ENCODE assay signal across 1 cellular context in genomic region chr11:67482736-67483497, GRCh38.
TF ChIP-seq lines count a peak whose summit lies in the region.

AIP (plus strand) TSS chr11:67483026; CDS start chr11:67483159, 133 bp downstream.

TF ChIP-seq in HepG2, 621 proteins besides CTCF, POLR2A, EP300 and RAD21 (continued from another document and continues in another):
- TF ChIP-seq HNF1A (IDR thresholded peaks at IDR 0.05; ENCODE audit: low read depth) = no peak
- TF ChIP-seq HNF1A (CRISPR knock-in tag; IDR thresholded peaks at IDR 0.05; ENCODE audit: borderline replicate concordance) = peak; percentile 68; the same call in 1 of the 2 replicates
- no peak for TF ChIP-seq MATR3 (CRISPR knock-in tag; IDR thresholded peaks at IDR 0.05)
- TF ChIP-seq ZNF121 (CRISPR knock-in tag; IDR thresholded peaks at IDR 0.05) = no peak
- peak; percentile 90 for TF ChIP-seq ZNF256 (CRISPR knock-in tag; conservative IDR thresholded peaks at IDR 0.05)
- no peak for TF ChIP-seq RORA (CRISPR knock-in tag; IDR thresholded peaks at IDR 0.05)
- peak; percentile 94 for TF ChIP-seq ARNT2 (CRISPR knock-in tag; IDR thresholded peaks at IDR 0.05; ENCODE audit: low read depth)
- no peak; the same call in 1 of the 2 replicates for TF ChIP-seq ZNF720 (CRISPR knock-in tag; IDR thresholded peaks at IDR 0.05)
- TF ChIP-seq HOXA3 (CRISPR knock-in tag; IDR thresholded peaks at IDR 0.05) = peak; percentile 97
- peak; percentile 78 for TF ChIP-seq PHF5A (CRISPR knock-in tag; IDR thresholded peaks at IDR 0.05; ENCODE audit: low read depth, unreplicated experiment)
- TF ChIP-seq MEF2D (CRISPR knock-in tag; IDR thresholded peaks at IDR 0.05) = peak; percentile 97
- peak; percentile 53 for TF ChIP-seq HIC2 (CRISPR knock-in tag; IDR thresholded peaks at IDR 0.05; ENCODE audit: low read depth)
- no peak for TF ChIP-seq USF2 (IDR thresholded peaks at IDR 0.05; ENCODE audit: low read depth, low read length)
- no peak; the same call in 1 of the 2 replicates for TF ChIP-seq USF2 (CRISPR knock-in tag; IDR thresholded peaks at IDR 0.05; ENCODE audit: borderline replicate concordance)
- TF ChIP-seq MTA3 (CRISPR knock-in tag; IDR thresholded peaks at IDR 0.05) = no peak
- peak; percentile 81 for TF ChIP-seq KMT2B (CRISPR knock-in tag; IDR thresholded peaks at IDR 0.05)
- TF ChIP-seq ZEB1 (IDR thresholded peaks at IDR 0.05; ENCODE audit: insufficient replicate concordance, low read depth) = no peak
- peak; percentile 76; the same call in 1 of the 2 replicates for TF ChIP-seq ZNF703 (CRISPR knock-in tag; IDR thresholded peaks at IDR 0.05; ENCODE audit: borderline replicate concordance)
- TF ChIP-seq NCOA5 (CRISPR knock-in tag; IDR thresholded peaks at IDR 0.05) = no peak
- TF ChIP-seq ZBTB20 (CRISPR knock-in tag; IDR thresholded peaks at IDR 0.05; ENCODE audit: borderline replicate concordance, low read depth) = peak; percentile 80; the same call in 1 of the 2 replicates
- peak; percentile 90; the same call in 1 of the 2 replicates for TF ChIP-seq AKNA (CRISPR knock-in tag; IDR thresholded peaks at IDR 0.05; ENCODE audit: borderline replicate concordance)
- peak; percentile 57; the same call in 1 of the 2 replicates for TF ChIP-seq KMT2A (CRISPR knock-in tag; IDR thresholded peaks at IDR 0.05)
- TF ChIP-seq PHF20 (CRISPR knock-in tag; IDR thresholded peaks at IDR 0.05) = peak; percentile 73
- TF ChIP-seq ZFP62 (CRISPR knock-in tag; IDR thresholded peaks at IDR 0.05) = no peak
- TF ChIP-seq BORCS8-MEF2B (CRISPR knock-in tag; IDR thresholded peaks at IDR 0.05) = peak; percentile 100
- peak; percentile 43 for TF ChIP-seq ISL2 (CRISPR knock-in tag; IDR thresholded peaks at IDR 0.05)
- TF ChIP-seq SRSF9 (IDR thresholded peaks at IDR 0.05; ENCODE audit: borderline replicate concordance, insufficient read depth, low read depth, low read length, poor library complexity, severe bottlenecking) = no peak
- peak; percentile 86 for TF ChIP-seq ZNF574 (CRISPR knock-in tag; IDR thresholded peaks at IDR 0.05)
- no peak for TF ChIP-seq NR2F1 (CRISPR knock-in tag; IDR thresholded peaks at IDR 0.05)
- TF ChIP-seq MAF1 (CRISPR knock-in tag; IDR thresholded peaks at IDR 0.05; ENCODE audit: borderline replicate concordance) = peak; percentile 75; the same call in 1 of the 2 replicates
- no peak; the same call in 1 of the 2 replicates for TF ChIP-seq HBP1 (CRISPR knock-in tag; IDR thresholded peaks at IDR 0.05; ENCODE audit: low read depth)
- peak; percentile 93; the same call in 1 of the 2 replicates for TF ChIP-seq ZNF614 (CRISPR knock-in tag; IDR thresholded peaks at IDR 0.05; ENCODE audit: borderline replicate concordance)
- TF ChIP-seq ZFY (CRISPR knock-in tag; IDR thresholded peaks at IDR 0.05) = peak; percentile 86
- no peak for TF ChIP-seq CSRNP2 (CRISPR knock-in tag; conservative IDR thresholded peaks at IDR 0.05; ENCODE audit: low read depth)
- peak; percentile 74; the same call in 1 of the 2 replicates for TF ChIP-seq ISX (CRISPR knock-in tag; conservative IDR thresholded peaks at IDR 0.05)
- peak; percentile 78 for TF ChIP-seq SIN3B (IDR thresholded peaks at IDR 0.05; ENCODE audit: low read length)
- TF ChIP-seq ZNF468 (CRISPR knock-in tag; IDR thresholded peaks at IDR 0.05) = no peak
- TF ChIP-seq MAFF (IDR thresholded peaks at IDR 0.05; ENCODE audit: low read depth, low read length) = no peak
- peak; percentile 88; the same call in 1 of the 2 replicates for TF ChIP-seq ETS1 (CRISPR knock-in tag; IDR thresholded peaks at IDR 0.05)
- peak; percentile 95 for TF ChIP-seq NAIF1 (CRISPR knock-in tag; IDR thresholded peaks at IDR 0.05; ENCODE audit: borderline replicate concordance)
- no peak for TF ChIP-seq AGO1 (IDR thresholded peaks at IDR 0.05; ENCODE audit: low read depth, low read length, poor library complexity, severe bottlenecking)
